In genomic region chr11:7587712-7588111, GRCh38 we compare ENCODE assay signal across 26 cellular contexts.
DNase-seq lines count a peak whose midpoint lies in the region; ATAC-seq and TF ChIP-seq lines count a peak whose summit lies in the region.
"Had no signal": no experiment of that assay in that cellular context is flagged by ENCODE, and none has a peak within 500 bp of the region (broad histone marks: within the 10 kb centered on the region; RNA-seq: fewer than 3 reads in every experiment).

No MANE protein-coding gene starts in this region.

- DNase-seq in SK-MEL-5 (ENCODE audit: low read depth, low spot score) (peak; percentile 70), foreskin melanocyte (peak; percentile 69), tibial nerve (ENCODE audit: low spot score in 2 of 2) (no peak)
- no peak for DNase-seq in activated naive CD4-positive, alpha-beta T cell treated with Interleukin-2 at 50 U/mL for 16 hours
- DNase-seq: activated CD4-positive, alpha-beta memory T cell treated with anti-CD3 and anti-CD28 coated beads for 36 hours; activated CD4-positive, alpha-beta T cell treated with anti-CD3 and anti-CD28 coated beads for 1 hour; activated naive CD4-positive, alpha-beta T cell; activated T-cell treated with anti-CD3 and anti-CD28 coated beads, Interleukin-2, amount 50 U/mL, for 72 hours; body of pancreas; cerebellar nuclear complex; DMS153; H7; left lung; naive B cell; NCI-H2029; NCI-H345; SHP77 treated with DMSO at 0.1 percent for 48 hours; stimulated activated CD4-positive, alpha-beta T cell treated with anti-CD3 and anti-CD28 coated beads, Interleukin-4, amount 100 ng/mL, for 24 hours had no signal

- no peak for ATAC-seq in HG03469 (IDR thresholded peaks at IDR 0.05; ENCODE audit: unreplicated experiment)
- ATAC-seq in esophagus mucosa: no peak
- ATAC-seq: activated T-cell treated with anti-CD3 and anti-CD28 coated beads, Interleukin-2, amount 50 U/mL, for 72 hours; body of pancreas; left lung had no signal

- 53 to 56% methylated on average over 2 of the region's 2 CpGs for WGBS in tibial nerve, 2 donors

- H3K79me2 ChIP-seq in parathyroid adenoma: peaks cover 20% of the 10 kb centered on the region

- TF ChIP-seq CTCF in parathyroid adenoma (IDR thresholded peaks at IDR 0.05) (no peak), tibial nerve (IDR thresholded peaks at IDR 0.05) (no peak)

- TF ChIP-seq EP300 in tibial nerve (IDR thresholded peaks at IDR 0.05): no peak

- H3K36me3 ChIP-seq in parathyroid adenoma (ENCODE audit: control insufficient read depth, insufficient read depth, low read length) (no peaks in the 10 kb centered on the region), tibial nerve (no peaks in the 10 kb centered on the region)
- H3K36me3 ChIP-seq: left lung, neutrophil, prostate gland, vagina had no signal

- no peak overlapping the region for H3K4me2 ChIP-seq in parathyroid adenoma (ENCODE audit: low read length)
- H3K4me2 ChIP-seq: KMS-11 had no signal

- H3K9ac ChIP-seq in parathyroid adenoma: no peak overlapping the region
- H3K9ac ChIP-seq: KMS-11 had no signal

- H3K4me1 ChIP-seq in parathyroid adenoma (peaks cover 37% of the 10 kb centered on the region), tibial nerve (peaks cover 0 to 75% (median 40%) of the 10 kb centered on the region in 4 donors)
- H3K4me1 ChIP-seq: prostate gland had no signal

- no peaks in the 10 kb centered on the region for H3K27me3 ChIP-seq in parathyroid adenoma (ENCODE audit: control insufficient read depth, insufficient read depth, low read length)
- no peaks in the 10 kb centered on the region for H3K27me3 ChIP-seq in tibial nerve
- H3K27me3 ChIP-seq: body of pancreas, left lung, vagina had no signal

- H3K27ac ChIP-seq in parathyroid adenoma (peak overlapping the region; percentile 77), tibial nerve (peak overlapping the region in 3 of 4 donors; percentile 19 to 94 (median 61))
- H3K27ac ChIP-seq: body of pancreas, HL-60, KMS-11, left lung, neutrophil, prostate gland, vagina had no signal

- H3K4me3 ChIP-seq in parathyroid adenoma (ENCODE audit: low read depth, low read length) (no peak overlapping the region), tibial nerve (no peak overlapping the region)
- H3K4me3 ChIP-seq: body of pancreas, left lung, prostate gland, vagina had no signal

- in situ Hi-C loops in SK-MEL-5 (cut with HindIII; ENCODE audit: low pct_unique_long_range_greater_than_20kb, low sequenced_read_pairs): no loop called here

- H2AFZ ChIP-seq in parathyroid adenoma: no peak overlapping the region

- no peak for TF ChIP-seq POLR2A in tibial nerve (IDR thresholded peaks at IDR 0.05)

- H3K9me3 ChIP-seq in parathyroid adenoma (ENCODE audit: control insufficient read depth, low read length) (no peaks in the 10 kb centered on the region), tibial nerve (no peaks in the 10 kb centered on the region)
- H3K9me3 ChIP-seq: body of pancreas, left lung, neutrophil, prostate gland, vagina had no signal

Comparison
In these comparisons a context has a peak if more than half of its experiments do, and no peak if none do; other contexts are left out.
1. DNase-seq: peak in SK-MEL-5 (single experiment) and foreskin melanocyte (single experiment); none in tibial nerve (0 of 2) and activated naive CD4-positive, alpha-beta T cell treated with Interleukin-2 at 50 U/mL for 16 hours (single experiment).